Comparison of ENCODE assay signal across 13 cellular contexts in the genomic region with DNA sequence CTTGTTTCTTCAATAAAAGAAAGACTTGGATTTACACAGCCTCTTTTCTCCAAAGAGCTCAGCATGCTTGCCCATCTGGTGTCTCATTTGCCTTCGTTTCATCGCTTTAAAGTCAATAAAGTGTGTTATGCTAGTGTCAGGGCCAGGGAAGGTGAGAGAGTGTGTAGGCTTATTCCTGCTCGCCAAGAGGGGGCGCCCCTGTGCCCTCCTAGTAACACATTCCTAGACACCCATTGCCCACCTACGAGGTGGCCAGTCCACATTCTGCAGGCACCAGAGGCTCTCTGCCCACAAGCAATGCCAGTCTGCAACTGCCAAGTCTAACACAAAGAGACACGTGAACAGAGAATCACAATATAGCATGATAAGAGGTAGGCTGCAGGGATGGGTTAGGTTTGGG. TPM values are rescaled to one million over a fixed set of nuclear protein-coding genes. Genes with fewer than 3 reads are reported as not detected.
DNase-seq lines count a peak whose midpoint lies in the region; TF ChIP-seq lines count a peak whose summit lies in the region.
"Had no signal": no experiment of that assay in that cellular context is flagged by ENCODE, and none has a peak within 500 bp of the region (broad histone marks: within the 10 kb centered on the region; RNA-seq: fewer than 3 reads in every experiment).

No MANE protein-coding gene starts in this region.

- peaks cover 8% of the 10 kb centered on the region for H3K4me1 ChIP-seq in OCI-LY1 (ENCODE audit: insufficient read depth, low read length, severe bottlenecking)

- H3F3A ChIP-seq in OCI-LY1 (ENCODE audit: insufficient read depth, low read length) = no peaks in the 10 kb centered on the region

- peaks cover 4% of the 10 kb centered on the region for H3K4me1 Mint-ChIP-seq in activated T-cell treated with anti-CD3 and anti-CD28 coated beads, Interleukin-2, amount 50 U/mL, for 24 hours (ENCODE audit: low read depth)
- H3K4me1 Mint-ChIP-seq: naive B cell had no signal

- no peaks in the 10 kb centered on the region for H3K79me2 ChIP-seq in OCI-LY1 (ENCODE audit: insufficient read depth, low read length)

- H4K20me1 ChIP-seq in OCI-LY1 (ENCODE audit: insufficient read depth, low read length) = no peaks in the 10 kb centered on the region

- no peak overlapping the region for H3K27ac Mint-ChIP-seq in activated T-cell treated with anti-CD3 and anti-CD28 coated beads, Interleukin-2, amount 50 U/mL, for 24 hours
- H3K27ac Mint-ChIP-seq: activated T-cell treated with anti-CD3 and anti-CD28 coated beads, Interleukin-2, amount 50 U/mL, for 72 hours; naive B cell; T-helper 17 cell had no signal

- H3K36me3 ChIP-seq in GM06990 (ENCODE audit: control insufficient read depth, insufficient read depth, low read length) (no peaks in the 10 kb centered on the region), OCI-LY1 (ENCODE audit: insufficient read depth, low read length) (no peaks in the 10 kb centered on the region)

- no peak overlapping the region for H2AFZ ChIP-seq in OCI-LY1 (ENCODE audit: low read length)

- H3K4me2 ChIP-seq in OCI-LY1 (ENCODE audit: low read length) = no peak overlapping the region

- H3K4me3 ChIP-seq in AG04450 (ENCODE audit: low read depth, low read length) = no peak overlapping the region
- no peak overlapping the region for H3K4me3 ChIP-seq in GM06990 (replicated peaks; ENCODE audit: low read depth, low read length)
- no peak overlapping the region for H3K4me3 ChIP-seq in OCI-LY1 (ENCODE audit: low read depth, low read length, poor library complexity, severe bottlenecking)

- H3K27ac ChIP-seq in AG04450 (ENCODE audit: low read depth, low read length) (no peak overlapping the region), OCI-LY1 (ENCODE audit: low read depth, low read length, poor library complexity, severe bottlenecking) (no peak overlapping the region)

- no peak overlapping the region for H3K9ac ChIP-seq in OCI-LY1 (ENCODE audit: low read length)

- POLR2A ChIA-PET in AG04450 (lab: Yijun Ruan, JAX) = no interaction called here

- no peaks in the 10 kb centered on the region for H3K9me3 Mint-ChIP-seq in activated T-cell treated with anti-CD3 and anti-CD28 coated beads, Interleukin-2, amount 50 U/mL, for 24 hours
- H3K9me3 Mint-ChIP-seq: activated T-cell treated with anti-CD3 and anti-CD28 coated beads, Interleukin-2, amount 50 U/mL, for 72 hours; naive B cell had no signal

- no peak for DNase-seq in AG04450 (ENCODE audit: low read depth, low spot score)
- no peak for DNase-seq in GM06990 (ENCODE audit: extremely low read depth, insufficient read length)
- DNase-seq in erythroblast (lab: John Stamatoyannopoulos, UW) = peak; percentile 5 to 7
- DNase-seq in activated T-cell treated with anti-CD3 and anti-CD28 coated beads, Interleukin-2, amount 50 U/mL, for 24 hours = no peak
- DNase-seq in SK-N-DZ (ENCODE audit: low spot score) = no peak
- no peak for DNase-seq in activated CD4-positive, CD25-positive, alpha-beta regulatory T cell treated with anti-CD3 and anti-CD28 coated beads, Interleukin-2, amount 50 U/mL, for 72 hours
- no peak for DNase-seq in NCI-H345 (lab: John Stamatoyannopoulos, UW)
- DNase-seq: hypothalamus, naive B cell, NCI-H2227 treated with DMSO at 0.1 percent for 48 hours, T-helper 17 cell had no signal

- peaks cover 14% of the 10 kb centered on the region for H3K27me3 Mint-ChIP-seq in activated T-cell treated with anti-CD3 and anti-CD28 coated beads, Interleukin-2, amount 50 U/mL, for 24 hours

- TF ChIP-seq CTCF in AG04450 (IDR thresholded peaks at IDR 0.05; ENCODE audit: low read depth, low read length) (peak; percentile 29), GM06990 (IDR thresholded peaks at IDR 0.05; ENCODE audit: insufficient read depth, low read length, poor library complexity, severe bottlenecking) (peak; percentile 54), OCI-LY1 (IDR thresholded peaks at IDR 0.05; ENCODE audit: low read length) (peak; percentile 64)

- H3K27me3 ChIP-seq in AG04450 (ENCODE audit: control insufficient read depth, insufficient read depth, low read length) = peaks cover 10% of the 10 kb centered on the region
- H3K27me3 ChIP-seq in GM06990 (replicated peaks; ENCODE audit: control insufficient read depth, insufficient read depth, low read length) = peaks cover 1% of the 10 kb centered on the region; the same call in 1 of the 2 replicates
- no peaks in the 10 kb centered on the region; the same call in 1 of the 2 replicates for H3K27me3 ChIP-seq in OCI-LY1 (ENCODE audit: insufficient read depth, low read length)

- CTCF ChIA-PET in AG04450 (lab: Charles Lee) = interaction anchor here (0.5 to 7.6 kb wide), 10 partner anchors 10 to 732 kb away, joined by 3 to 177 read pairs (median 14); partner anchors contain the start of genes CCDC148 and PKP4

- H3K9me2 ChIP-seq in OCI-LY1 (ENCODE audit: low read depth, low read length) = no peaks in the 10 kb centered on the region

- no peak for TF ChIP-seq POLR2A in erythroblast (IDR thresholded peaks at IDR 0.05; ENCODE audit: low read length)

- H3K9me3 ChIP-seq in AG04450 (ENCODE audit: control insufficient read depth, insufficient read depth, low read length) = no peaks in the 10 kb centered on the region
- no peaks in the 10 kb centered on the region for H3K9me3 ChIP-seq in OCI-LY1 (ENCODE audit: low read length)

- H3K36me3 Mint-ChIP-seq in activated T-cell treated with anti-CD3 and anti-CD28 coated beads, Interleukin-2, amount 50 U/mL, for 24 hours (ENCODE audit: low read depth) = no peaks in the 10 kb centered on the region
- H3K36me3 Mint-ChIP-seq: naive B cell had no signal

- H3K4me3 Mint-ChIP-seq in activated T-cell treated with anti-CD3 and anti-CD28 coated beads, Interleukin-2, amount 50 U/mL, for 24 hours = no peak overlapping the region
- H3K4me3 Mint-ChIP-seq: activated T-cell treated with anti-CD3 and anti-CD28 coated beads, Interleukin-2, amount 50 U/mL, for 72 hours; naive B cell; T-helper 17 cell had no signal

RNA-seq across cellular contexts. Expression of gene DAPL1, which starts 39.4 kb away (rescaled TPM):
- not detected in 2 replicates for polyA plus RNA-seq in AG04450 (2011; rRNA removed)
- not detected in 2 replicates for polyA minus RNA-seq in AG04450 (2011; rRNA and poly(A)+ RNA removed)
- polyA plus RNA-seq in SK-N-DZ (2014; cell fraction: cytosol; rRNA removed) = not detected in 2 replicates
- not detected in 2 replicates for polyA plus RNA-seq in SK-N-DZ (2014; cell fraction: nucleus; rRNA removed)

Comparison
In these comparisons a context has a peak if more than half of its experiments do, and no peak if none do; other contexts are left out.
1. DNase-seq: peak in erythroblast (2 of 2); none in AG04450 (single experiment), GM06990 (single experiment), activated T-cell treated with anti-CD3 and anti-CD28 coated beads, Interleukin-2, amount 50 U/mL, for 24 hours (single experiment), SK-N-DZ (single experiment), activated CD4-positive, CD25-positive, alpha-beta regulatory T cell treated with anti-CD3 and anti-CD28 coated beads, Interleukin-2, amount 50 U/mL, for 72 hours (single experiment) and NCI-H345 (single experiment).
2. Peak in every context shown above with its lines, with median percentiles within 50 percentile points of each other: CTCF ChIP-seq.